In the genomic region with DNA sequence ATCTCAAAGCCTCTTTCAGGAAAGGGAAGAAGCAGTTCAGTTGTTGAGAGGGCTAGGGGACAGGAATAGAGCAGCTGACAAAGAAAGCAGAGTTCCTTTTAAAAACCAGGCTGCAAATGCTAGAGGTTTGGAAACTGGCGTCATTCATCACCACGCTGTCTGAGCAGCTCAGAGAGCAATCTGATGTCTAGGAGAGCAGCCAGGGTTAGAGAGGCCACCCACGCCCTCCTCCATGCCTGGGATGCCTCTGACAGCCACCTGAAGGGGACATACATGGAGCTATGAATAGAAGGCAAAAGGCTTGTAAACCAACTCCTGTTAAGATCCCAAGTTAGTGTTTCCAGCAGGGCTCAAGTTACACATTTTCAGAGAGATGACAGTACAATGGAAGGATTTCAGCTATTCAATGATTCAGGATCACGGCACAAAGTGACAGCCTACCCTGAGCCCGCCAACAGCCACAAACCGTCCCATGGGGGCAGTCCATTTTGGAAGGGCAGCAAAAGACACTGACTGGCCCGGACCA, we compare ENCODE assay signal across 13 cellular contexts. TPM values are rescaled to one million over a fixed set of nuclear protein-coding genes. Genes with fewer than 3 reads are reported as not detected.
DNase-seq lines count a peak whose midpoint lies in the region; ATAC-seq and TF ChIP-seq lines count a peak whose summit lies in the region.
"Had no signal": no experiment of that assay in that cellular context is flagged by ENCODE, and none has a peak within 500 bp of the region (broad histone marks: within the 10 kb centered on the region; RNA-seq: fewer than 3 reads in every experiment).

No MANE protein-coding gene starts in this region.

- H3K4me1 ChIP-seq in body of pancreas: peaks cover 38% of the 10 kb centered on the region
- peaks cover 18% of the 10 kb centered on the region for H3K4me1 ChIP-seq in CD4-positive, alpha-beta memory T cell (ENCODE audit: insufficient read depth, low read length)

- peaks cover 15 to 57% of the 10 kb centered on the region in 2 donors for H3K36me3 Mint-ChIP-seq in CD4-positive, alpha-beta memory T cell

- CTCF ChIA-PET in CD4-positive, alpha-beta memory T cell (lab: Charles Lee; ENCODE audit: partially characterized antibody): interaction anchor here (1.2 kb wide), 1 partner anchor 9 kb away, joined by 4 read pairs; no protein-coding TSS in a partner anchor

- peak; percentile 68 for DNase-seq in ELR (ENCODE audit: low read depth)
- peak; percentile 63 to 76 for DNase-seq in foreskin fibroblast
- peak; percentile 87 for DNase-seq in putamen (ENCODE audit: low spot score)
- no peak for DNase-seq in body of pancreas
- DNase-seq in NCI-H510A (lab: John Stamatoyannopoulos, UW): no peak
- no peak for DNase-seq in CD4-positive, alpha-beta memory T cell
- no peak for DNase-seq in COLO829 (ENCODE audit: low spot score)
- DNase-seq: activated CD4-positive, alpha-beta T cell treated with anti-CD3 and anti-CD28 coated beads for 36 hours; DMS79; naive B cell; NCI-H1694 treated with DMSO at 0.1 percent for 48 hours had no signal

- WGBS in body of pancreas, 2 donors: 76 to 81% methylated on average over 4 to 7 of the region's 7 CpGs

- peak overlapping the region in 2 of 7 donors; percentile 5 to 68 for H3K27ac Mint-ChIP-seq in CD4-positive, alpha-beta memory T cell
- H3K27ac Mint-ChIP-seq: activated CD4-positive, alpha-beta T cell treated with anti-CD3 and anti-CD28 coated beads for 36 hours had no signal

- intact Hi-C loops in body of pancreas (cut with DNase I): no loop called here
- intact Hi-C loops in CD4-positive, alpha-beta memory T cell (cut with micrococcal nuclease): no loop called here

- H3K4me3 ChIP-seq in WI38 (ENCODE audit: low read depth, low read length): peak overlapping the region; percentile 1; the same call in 1 of the 2 replicates
- H3K4me3 ChIP-seq in foreskin fibroblast (ENCODE audit: low read depth in 1 of 2, low read length in 2 of 2): no peak overlapping the region
- H3K4me3 ChIP-seq in body of pancreas: no peak overlapping the region
- H3K4me3 ChIP-seq in CD4-positive, alpha-beta memory T cell (ENCODE audit: low read length in 2 of 2): no peak overlapping the region

- H3K4me1 Mint-ChIP-seq in CD4-positive, alpha-beta memory T cell: peaks cover 26 to 67% (median 43%) of the 10 kb centered on the region in 4 donors

- POLR2A ChIA-PET in CD4-positive, alpha-beta memory T cell (lab: Charles Lee; ENCODE audit: partially characterized antibody): no interaction called here

- H3K27ac ChIP-seq in body of pancreas: peak overlapping the region in 2 of 4 donors; percentile 31 to 60
- no peak overlapping the region for H3K27ac ChIP-seq in CD4-positive, alpha-beta memory T cell (ENCODE audit: low read depth, low read length)
- H3K27ac ChIP-seq: HL-60 had no signal

- no peak for TF ChIP-seq POLR2A in body of pancreas (IDR thresholded peaks at IDR 0.05)

- H3K27me3 Mint-ChIP-seq in CD4-positive, alpha-beta memory T cell: no peaks in the 10 kb centered on the region
- H3K27me3 Mint-ChIP-seq: activated CD4-positive, alpha-beta T cell treated with anti-CD3 and anti-CD28 coated beads for 36 hours; naive B cell had no signal

- no peaks in the 10 kb centered on the region for H3K9me3 Mint-ChIP-seq in CD4-positive, alpha-beta memory T cell
- H3K9me3 Mint-ChIP-seq: naive B cell had no signal

- peaks cover 0 to 4% of the 10 kb centered on the region in 2 donors for H3K36me3 ChIP-seq in body of pancreas (replicated peaks in 1 of 2; ENCODE audit: insufficient read depth in 1 of 2, low read depth in 2 of 2)
- peaks cover 21% of the 10 kb centered on the region for H3K36me3 ChIP-seq in CD4-positive, alpha-beta memory T cell (ENCODE audit: insufficient read depth, low read length)

- peak overlapping the region in 1 of 8 donors; percentile 31 for H3K4me3 Mint-ChIP-seq in CD4-positive, alpha-beta memory T cell
- H3K4me3 Mint-ChIP-seq: activated CD4-positive, alpha-beta T cell treated with anti-CD3 and anti-CD28 coated beads for 36 hours; naive B cell had no signal

- no peak for ATAC-seq in body of pancreas
- ATAC-seq: activated CD4-positive, alpha-beta T cell treated with anti-CD3 and anti-CD28 coated beads for 36 hours had no signal

- H3K9me3 ChIP-seq in body of pancreas: no peaks in the 10 kb centered on the region
- no peaks in the 10 kb centered on the region for H3K9me3 ChIP-seq in CD4-positive, alpha-beta memory T cell (ENCODE audit: control insufficient read depth in 1 of 2, low read length in 2 of 2)

- H3K27me3 ChIP-seq in body of pancreas: no peaks in the 10 kb centered on the region
- H3K27me3 ChIP-seq in CD4-positive, alpha-beta memory T cell (ENCODE audit: insufficient read depth, low read length): no peaks in the 10 kb centered on the region

- TF ChIP-seq CTCF in WI38 (IDR thresholded peaks at IDR 0.05; ENCODE audit: low read depth, low read length): no peak
- no peak for TF ChIP-seq CTCF in foreskin fibroblast (IDR thresholded peaks at IDR 0.05; ENCODE audit: low read depth, low read length)
- no peak for TF ChIP-seq CTCF in body of pancreas (IDR thresholded peaks at IDR 0.05)

RNA-seq across cellular contexts. Expression of a gene that starts 12.4 kb away (rescaled TPM):
- total RNA-seq in body of pancreas: 10 to 100 TPM; 21.1 to 37.1 TPM
- 10 to 100 TPM; 77.7 to 80.6 TPM for total RNA-seq in CD4-positive, alpha-beta memory T cell
- 10 to 100 TPM; 63.4 to 73.1 TPM for polyA plus RNA-seq in CD4-positive, alpha-beta memory T cell

RNA-seq across cellular contexts. Expression of a gene that starts 19.8 kb away (rescaled TPM):
- 1 to 10 TPM in 1 of 2 donors, not detected in 1; 1.8 TPM for total RNA-seq in body of pancreas
- not detected for total RNA-seq in CD4-positive, alpha-beta memory T cell
- polyA plus RNA-seq in CD4-positive, alpha-beta memory T cell: not detected

RNA-seq across cellular contexts. Expression of a gene that starts 21.3 kb away (rescaled TPM):
- 10 to 100 TPM; 50.6 to 58.7 TPM for total RNA-seq in body of pancreas
- total RNA-seq in CD4-positive, alpha-beta memory T cell: 10 to 100 TPM; 38.5 to 39.9 TPM
- polyA plus RNA-seq in CD4-positive, alpha-beta memory T cell: 1 to 10 TPM; 5.9 to 7.3 TPM

RNA-seq across cellular contexts. Expression of a gene that starts 29.9 kb away (rescaled TPM):
- total RNA-seq in body of pancreas: 10 to 100 TPM in 1 of 2 donors, 1 to 10 TPM in 1; 5.7 to 19.1 TPM
- total RNA-seq in CD4-positive, alpha-beta memory T cell: 10 to 100 TPM; 41.8 to 43.3 TPM
- 10 to 100 TPM; 11.9 to 19.3 TPM for polyA plus RNA-seq in CD4-positive, alpha-beta memory T cell

RNA-seq across cellular contexts. Expression of a gene that starts 38.5 kb away (rescaled TPM):
- not detected for total RNA-seq in body of pancreas
- under 1 TPM; 0.09 to 0.11 TPM for total RNA-seq in CD4-positive, alpha-beta memory T cell
- polyA plus RNA-seq in CD4-positive, alpha-beta memory T cell: not detected

Comparison
In these comparisons a context has a peak if more than half of its experiments do, and no peak if none do; other contexts are left out.
1. DNase-seq: peak in ELR (single experiment), foreskin fibroblast (2 of 2) and putamen (single experiment); none in body of pancreas (0 of 4), NCI-H510A (single experiment), CD4-positive, alpha-beta memory T cell (0 of 5) and COLO829 (single experiment).